In the genomic region with DNA sequence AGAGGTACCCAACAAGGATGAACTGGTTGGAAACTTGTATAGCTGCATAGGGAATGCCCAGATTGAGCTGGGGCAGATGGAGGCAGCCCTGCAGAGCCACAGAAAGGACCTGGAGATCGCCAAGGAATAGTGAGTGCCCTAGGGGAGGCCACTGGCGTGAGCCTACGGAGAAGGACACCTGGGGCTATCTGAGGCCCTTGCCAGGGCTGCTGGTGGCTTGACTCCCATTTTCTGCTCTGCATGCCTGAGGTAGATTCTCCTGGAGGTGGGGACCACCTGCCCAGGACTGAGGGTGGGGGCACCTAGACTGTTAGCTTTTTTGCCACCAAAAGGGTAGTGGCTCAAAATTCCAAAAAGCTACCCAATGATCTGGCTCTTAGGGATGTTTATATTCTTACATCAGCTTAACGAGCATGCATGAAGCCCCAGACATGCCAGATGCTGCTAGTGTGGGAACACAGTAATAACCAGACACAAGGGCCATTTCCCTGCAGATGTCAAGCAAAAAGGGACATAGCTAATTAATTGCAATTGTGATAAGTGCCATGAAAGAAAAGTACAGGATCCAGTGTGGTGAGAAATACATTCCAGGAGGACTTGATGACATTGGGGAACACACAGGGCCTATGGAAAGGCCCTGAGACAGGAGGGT, we compare ENCODE assay signal across 22 cellular contexts.
"Had no signal": no experiment of that assay in that cellular context is flagged by ENCODE, and none has a peak within 500 bp of the region (broad histone marks: within the 10 kb centered on the region; RNA-seq: fewer than 3 reads in every experiment).

No MANE protein-coding gene starts in this region.

- H3K4me1 Mint-ChIP-seq: activated CD4-positive, alpha-beta T cell treated with anti-CD3 and anti-CD28 coated beads, Interleukin-2, amount 10 ng/mL, durations not matched to agents 7 days and 5 days; activated naive CD4-positive, alpha-beta T cell treated with anti-CD3 and anti-CD28 coated beads, Interleukin-2, amount 50 U/mL, for 24 hours; brain; natural killer cell; stimulated activated naive CD8-positive, alpha-beta T cell treated with anti-CD3 and anti-CD28 coated beads, Interleukin-15, amount 100 ng/mL, for 72 hours had no signal

- H3K27ac Mint-ChIP-seq: activated CD4-positive, alpha-beta T cell treated with anti-CD3 and anti-CD28 coated beads, Interleukin-2, amount 10 ng/mL, durations not matched to agents 7 days and 5 days; activated CD8-positive, alpha-beta memory T cell treated with anti-CD3 and anti-CD28 coated beads, Interleukin-2, amount 10 ng/mL, durations not matched to agents 7 days and 5 days; activated CD8-positive, alpha-beta T cell treated with anti-CD3 and anti-CD28 coated beads for 36 hours; activated naive CD4-positive, alpha-beta T cell treated with anti-CD3 and anti-CD28 coated beads, Interleukin-2, amount 50 U/mL, for 24 hours; natural killer cell; stimulated activated naive CD8-positive, alpha-beta T cell treated with anti-CD3 and anti-CD28 coated beads, Interleukin-15, amount 100 ng/mL, for 72 hours; T-helper 2 cell treated with Interferon-gamma antibody and Interleukin-4, amounts not matched to agents 5 μg/mL and 100 μg/mL, for 36 hours had no signal

- ATAC-seq: activated CD8-positive, alpha-beta memory T cell treated with anti-CD3 and anti-CD28 coated beads, Interleukin-2, amount 10 ng/mL, durations not matched to agents 7 days and 5 days; activated CD8-positive, alpha-beta T cell treated with anti-CD3 and anti-CD28 coated beads for 36 hours; natural killer cell; stimulated activated naive CD8-positive, alpha-beta T cell treated with anti-CD3 and anti-CD28 coated beads, Interleukin-15, amount 100 ng/mL, for 72 hours had no signal

- DNase-seq: activated CD4-positive, alpha-beta T cell treated with anti-CD3 and anti-CD28 coated beads, Interleukin-2, amount 10 ng/mL, durations not matched to agents 7 days and 5 days; activated CD4-positive, CD25-positive, alpha-beta regulatory T cell treated with anti-CD3 and anti-CD28 coated beads, Interleukin-2, amount 50 U/mL, for 72 hours; activated CD8-positive, alpha-beta memory T cell treated with anti-CD3 and anti-CD28 coated beads, Interleukin-2, amount 10 ng/mL, durations not matched to agents 7 days and 5 days; activated CD8-positive, alpha-beta T cell treated with anti-CD3 and anti-CD28 coated beads for 36 hours; activated gamma-delta T cell; activated T-cell treated with anti-CD3 and anti-CD28 coated beads for 4 hours; anterior cingulate cortex; central memory CD4-positive, alpha-beta T cell; effector memory CD4-positive, alpha-beta T cell; gastrocnemius medialis; head of caudate nucleus; left ventricle myocardium superior; midbrain; natural killer cell; psoas muscle; stimulated activated CD4-positive, alpha-beta T cell treated with anti-CD3 and anti-CD28 coated beads, Interleukin-12 subunit alpha, Interleukin-12 subunit beta, amount 100 ng/mL, for 4 hours; stimulated activated CD4-positive, alpha-beta T cell treated with anti-CD3 and anti-CD28 coated beads, Interleukin-4, amount 100 ng/mL, for 4 hours; stimulated activated naive CD8-positive, alpha-beta T cell treated with anti-CD3 and anti-CD28 coated beads, Interleukin-15, amount 100 ng/mL, for 72 hours; tibial artery had no signal

- H3K9me3 Mint-ChIP-seq: activated CD4-positive, alpha-beta T cell treated with anti-CD3 and anti-CD28 coated beads, Interleukin-2, amount 10 ng/mL, durations not matched to agents 7 days and 5 days; activated CD8-positive, alpha-beta T cell treated with anti-CD3 and anti-CD28 coated beads for 36 hours; activated naive CD4-positive, alpha-beta T cell treated with anti-CD3 and anti-CD28 coated beads, Interleukin-2, amount 50 U/mL, for 24 hours; brain; natural killer cell; stimulated activated naive CD8-positive, alpha-beta T cell treated with anti-CD3 and anti-CD28 coated beads, Interleukin-15, amount 100 ng/mL, for 72 hours; T-helper 2 cell treated with Interferon-gamma antibody and Interleukin-4, amounts not matched to agents 5 μg/mL and 100 μg/mL, for 36 hours had no signal

- H3K4me3 Mint-ChIP-seq: activated CD4-positive, alpha-beta T cell treated with anti-CD3 and anti-CD28 coated beads, Interleukin-2, amount 10 ng/mL, durations not matched to agents 7 days and 5 days; activated CD8-positive, alpha-beta memory T cell treated with anti-CD3 and anti-CD28 coated beads, Interleukin-2, amount 10 ng/mL, durations not matched to agents 7 days and 5 days; activated CD8-positive, alpha-beta T cell treated with anti-CD3 and anti-CD28 coated beads for 36 hours; activated naive CD4-positive, alpha-beta T cell treated with anti-CD3 and anti-CD28 coated beads, Interleukin-2, amount 50 U/mL, for 24 hours; brain; natural killer cell; stimulated activated naive CD8-positive, alpha-beta T cell treated with anti-CD3 and anti-CD28 coated beads, Interleukin-15, amount 100 ng/mL, for 72 hours; T-helper 2 cell treated with Interferon-gamma antibody and Interleukin-4, amounts not matched to agents 5 μg/mL and 100 μg/mL, for 36 hours had no signal

- H3K27me3 Mint-ChIP-seq: activated naive CD4-positive, alpha-beta T cell treated with anti-CD3 and anti-CD28 coated beads, Interleukin-2, amount 50 U/mL, for 24 hours; brain; stimulated activated naive CD8-positive, alpha-beta T cell treated with anti-CD3 and anti-CD28 coated beads, Interleukin-15, amount 100 ng/mL, for 72 hours had no signal

- H3K36me3 Mint-ChIP-seq: activated CD8-positive, alpha-beta memory T cell treated with anti-CD3 and anti-CD28 coated beads, Interleukin-2, amount 10 ng/mL, durations not matched to agents 7 days and 5 days; activated naive CD4-positive, alpha-beta T cell treated with anti-CD3 and anti-CD28 coated beads, Interleukin-2, amount 50 U/mL, for 24 hours; natural killer cell had no signal
